ENCODE assay signal across 9 cellular contexts in the genomic region with DNA sequence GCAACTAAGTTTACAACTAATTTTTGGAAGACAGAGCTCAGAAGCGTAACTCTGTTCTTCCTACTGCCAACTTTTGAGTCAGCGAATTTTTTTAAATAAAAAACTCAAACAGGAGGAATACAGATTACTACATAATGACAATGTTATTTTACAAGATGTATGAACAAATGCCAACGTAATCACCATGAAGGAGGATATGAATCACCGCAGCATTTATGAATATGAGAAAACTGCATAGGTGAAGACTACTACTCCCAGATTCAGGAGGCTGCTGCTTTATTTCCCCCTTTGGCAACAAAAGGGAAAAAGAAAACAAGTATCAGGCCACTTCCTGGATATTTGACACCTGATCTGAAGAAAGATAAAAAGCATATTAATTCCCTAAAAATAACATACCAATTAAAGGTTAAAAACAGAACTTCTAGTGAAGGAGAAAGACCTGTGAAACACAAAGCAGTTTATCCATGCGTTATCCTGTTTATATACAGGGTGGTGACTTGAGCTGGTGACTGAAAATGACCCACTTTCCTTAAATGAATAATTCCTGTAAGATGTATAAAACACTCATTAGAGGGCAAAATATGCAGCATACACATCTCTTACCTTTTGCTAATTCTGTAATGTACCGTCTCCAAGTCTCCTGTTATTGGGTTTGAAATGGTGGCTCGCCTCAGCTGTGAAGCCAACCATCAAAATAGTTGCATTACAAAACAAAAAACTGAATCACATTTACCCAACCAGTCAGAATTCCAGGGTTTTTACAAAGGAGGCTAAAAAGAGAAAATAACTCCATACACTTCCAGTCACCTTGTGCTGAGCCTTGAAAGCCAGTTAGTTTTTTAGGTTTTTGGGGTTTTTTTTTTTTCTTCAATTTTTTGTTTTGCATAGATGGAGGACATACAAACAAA. TPM values are rescaled to one million over a fixed set of nuclear protein-coding genes. Genes with fewer than 3 reads are reported as not detected.
A peak's percentile ranks its signal among the peaks of the same experiment; 100 is the strongest.
DNase-seq lines count a peak whose midpoint lies in the region; ATAC-seq and TF ChIP-seq lines count a peak whose summit lies in the region.
"Had no signal": no experiment of that assay in that cellular context is flagged by ENCODE, and none has a peak within 500 bp of the region (broad histone marks: within the 10 kb centered on the region; RNA-seq: fewer than 3 reads in every experiment).

No MANE protein-coding gene starts in this region.

- H3K27ac ChIP-seq in foreskin keratinocyte: peak overlapping the region; percentile 58

- TF ChIP-seq CTCF in foreskin keratinocyte (conservative IDR thresholded peaks at IDR 0.05): no peak
- no peak for TF ChIP-seq CTCF in GM10266 (IDR thresholded peaks at IDR 0.05; ENCODE audit: control insufficient read depth, insufficient read depth, low read depth, missing control alignments)

- ATAC-seq in SK-N-SH treated with all-trans-retinoic acid at 6 μM for 48 hours (peak; percentile 89), foreskin keratinocyte (peak; percentile 87), HG03039 (IDR thresholded peaks at IDR 0.05; ENCODE audit: unreplicated experiment) (no peak)

- no peaks in the 10 kb centered on the region for H3K27me3 ChIP-seq in foreskin keratinocyte

- H3K4me1 ChIP-seq in foreskin keratinocyte: peaks cover 13% of the 10 kb centered on the region

- DNase-seq in GM04504 (ENCODE audit: low read depth) (peak; percentile 77), foreskin keratinocyte (peak; percentile 79 to 94), renal cortical epithelial cell (ENCODE audit: low read depth) (peak; percentile 12), GM10266 (ENCODE audit: extremely low spot score) (no peak), hippocampal formation (lab: John Stamatoyannopoulos, UW) (no peak), NCI-H1048 (lab: John Stamatoyannopoulos, UW) (no peak)
- DNase-seq: stimulated activated CD4-positive, alpha-beta T cell treated with anti-CD3 and anti-CD28 coated beads, Interleukin-4, amount 100 ng/mL, for 24 hours had no signal

TF ChIP-seq in SK-N-SH treated with all-trans-retinoic acid at 6 μM for 48 hours, 23 proteins besides CTCF, POLR2A, EP300 and RAD21:
- TF ChIP-seq ISL1 (CRISPR knock-in tag; IDR thresholded peaks at IDR 0.05) (peak; percentile 43; the same call in 1 of the 2 replicates), ZC3H10 (CRISPR knock-in tag; IDR thresholded peaks at IDR 0.05) (no peak), TCF4 (CRISPR knock-in tag; IDR thresholded peaks at IDR 0.05; ENCODE audit: borderline replicate concordance) (no peak), PPARA (CRISPR knock-in tag; IDR thresholded peaks at IDR 0.05; ENCODE audit: borderline replicate concordance) (no peak)

RNA-seq across cellular contexts. Expression of a gene that starts 52.0 kb away (rescaled TPM):
- 33.3 and 38.8 TPM in 2 replicates for total RNA-seq in foreskin keratinocyte
- polyA plus RNA-seq in foreskin keratinocyte: 14.8 and 15.5 TPM in 2 replicates
- total RNA-seq in renal cortical epithelial cell: 184 and 302 TPM in 2 replicates

Comparison
In these comparisons a context has a peak if more than half of its experiments do, and no peak if none do; other contexts are left out.
1. DNase-seq: peak in GM04504 (single experiment), foreskin keratinocyte (2 of 2) and renal cortical epithelial cell (single experiment); none in GM10266 (single experiment), hippocampal formation (0 of 2) and NCI-H1048 (single experiment).